Comparison of ENCODE assay signal across 7 cellular contexts in genomic region chr10:113854757-113855626, GRCh38. TPM values are rescaled to one million over a fixed set of nuclear protein-coding genes. Genes with fewer than 3 reads are reported as not detected.
A peak's percentile ranks its signal among the peaks of the same experiment; 100 is the strongest.
DNase-seq lines count a peak whose midpoint lies in the region; ATAC-seq and TF ChIP-seq lines count a peak whose summit lies in the region.

No MANE protein-coding gene starts in this region.

- 0 out of 3 replicates have a peak, but pooled peaks cover 2% of the 10 kb centered on the region for H3K9me3 Mint-ChIP-seq in GM23338

- H3K36me3 ChIP-seq in GM23338 (ENCODE audit: insufficient read depth) (peaks cover 13% of the 10 kb centered on the region; the same call in 1 of the 2 replicates), Loucy (ENCODE audit: insufficient read depth, low read length) (peaks cover 6% of the 10 kb centered on the region; the same call in 1 of the 2 replicates)

- H4K20me1 ChIP-seq in GM23338 (replicated peaks; ENCODE audit: insufficient read depth) (no peaks in the 10 kb centered on the region), Loucy (ENCODE audit: insufficient read depth, low read length, poor library complexity, severe bottlenecking) (peaks cover 12% of the 10 kb centered on the region)

- no peaks in the 10 kb centered on the region for H3K27me3 ChIP-seq in GM23338 (ENCODE audit: insufficient read depth)
- H3K27me3 ChIP-seq in Loucy (ENCODE audit: insufficient read depth, low read length, poor library complexity, severe bottlenecking), result no peaks in the 10 kb centered on the region

- H3K9me3 ChIP-seq in Loucy (ENCODE audit: insufficient read depth, low read depth, low read length), result no peaks in the 10 kb centered on the region

- DNase-seq in GM10266 (ENCODE audit: extremely low spot score), result peak; percentile 58
- peak; percentile 53 for DNase-seq in GM23338 (ENCODE audit: low spot score)
- DNase-seq in activated CD4-positive, alpha-beta T cell treated with anti-CD3 and anti-CD28 coated beads for 1 hour, result peak; percentile 24
- DNase-seq in cortex of kidney (lab: John Stamatoyannopoulos, UW), result peak; percentile 18
- DNase-seq in left kidney (ENCODE audit: low read depth, low spot score), result peak; percentile 85
- DNase-seq in stimulated activated CD4-positive, alpha-beta T cell treated with anti-CD3 and anti-CD28 coated beads, Interleukin-4, amount 100 ng/mL, for 24 hours, result peak; percentile 43

- H3K27ac ChIP-seq in GM23338 (ENCODE audit: low read depth), result peak overlapping the region; percentile 98

- peaks cover 19% of the 10 kb centered on the region; the same call in 2 of the 3 replicates for H3K4me1 Mint-ChIP-seq in GM23338

- peaks cover 18% of the 10 kb centered on the region for H3K4me1 ChIP-seq in GM23338 (ENCODE audit: insufficient read depth)
- peaks cover 71% of the 10 kb centered on the region for H3K4me1 ChIP-seq in Loucy (ENCODE audit: insufficient read depth, low read length, poor library complexity, severe bottlenecking)

- peak overlapping the region; percentile 99 for H3K27ac Mint-ChIP-seq in GM23338

- peak overlapping the region; percentile 97 for H3K9ac ChIP-seq in Loucy (ENCODE audit: low read depth, low read length, poor library complexity, severe bottlenecking)

- peak overlapping the region; percentile 80 for H3K4me3 ChIP-seq in GM23338
- peak overlapping the region; percentile 87 for H3K4me3 ChIP-seq in Loucy (ENCODE audit: low read length, poor library complexity, severe bottlenecking)

- no peaks in the 10 kb centered on the region for H3F3A ChIP-seq in GM23338 (replicated peaks; ENCODE audit: low read depth)
- H3F3A ChIP-seq in Loucy (ENCODE audit: low read depth), result peaks cover 7% of the 10 kb centered on the region; the same call in 1 of the 2 replicates

- H3K9me2 ChIP-seq in GM23338 (ENCODE audit: insufficient read depth), result no peaks in the 10 kb centered on the region
- H3K9me2 ChIP-seq in Loucy (replicated peaks; ENCODE audit: low read depth, low read length), result no peaks in the 10 kb centered on the region

- H3K79me2 ChIP-seq in GM23338 (replicated peaks; ENCODE audit: insufficient read depth) (peaks cover 46% of the 10 kb centered on the region), Loucy (ENCODE audit: insufficient read depth, low read length) (peaks cover 91% of the 10 kb centered on the region)

- H2AFZ ChIP-seq in GM23338 (peak overlapping the region; percentile 76), Loucy (ENCODE audit: low read length) (peak overlapping the region; percentile 92)

- peaks cover 15% of the 10 kb centered on the region for H3K36me3 Mint-ChIP-seq in GM23338 (ENCODE audit: low read depth)

- H3K4me3 Mint-ChIP-seq in GM23338, result peak overlapping the region; percentile 99

- peak; percentile 73 for ATAC-seq in GM23338

- TF ChIP-seq CTCF in GM10266 (IDR thresholded peaks at IDR 0.05; ENCODE audit: control insufficient read depth, insufficient read depth, low read depth, missing control alignments), result no peak
- TF ChIP-seq CTCF in GM23338 (conservative IDR thresholded peaks at IDR 0.05; ENCODE audit: low read depth in 2 of 2), result no peak
- TF ChIP-seq CTCF in Loucy (conservative IDR thresholded peaks at IDR 0.05; ENCODE audit: low read length), result peak; percentile 30; the same call in 1 of the 2 replicates

- peaks cover 10% of the 10 kb centered on the region for H3K27me3 Mint-ChIP-seq in GM23338 (ENCODE audit: insufficient read depth, low read depth, poor library complexity)

- H3K4me2 ChIP-seq in GM23338, result peak overlapping the region; percentile 86
- H3K4me2 ChIP-seq in Loucy (ENCODE audit: low read depth, low read length, poor library complexity, severe bottlenecking), result peak overlapping the region; percentile 95

TF ChIP-seq in GM23338, 12 proteins besides CTCF, POLR2A, EP300 and RAD21:
- TF ChIP-seq EZH2phosphoT487 (IDR thresholded peaks at IDR 0.05; ENCODE audit: unreplicated experiment) (no peak), REST (IDR thresholded peaks at IDR 0.05; ENCODE audit: unreplicated experiment) (peak; percentile 6), ZNF114 (CRISPR knock-in tag; IDR thresholded peaks at IDR 0.05) (no peak), NANOG (IDR thresholded peaks at IDR 0.05; ENCODE audit: borderline replicate concordance) (no peak)
- TF ChIP-seq, protein P1, sequence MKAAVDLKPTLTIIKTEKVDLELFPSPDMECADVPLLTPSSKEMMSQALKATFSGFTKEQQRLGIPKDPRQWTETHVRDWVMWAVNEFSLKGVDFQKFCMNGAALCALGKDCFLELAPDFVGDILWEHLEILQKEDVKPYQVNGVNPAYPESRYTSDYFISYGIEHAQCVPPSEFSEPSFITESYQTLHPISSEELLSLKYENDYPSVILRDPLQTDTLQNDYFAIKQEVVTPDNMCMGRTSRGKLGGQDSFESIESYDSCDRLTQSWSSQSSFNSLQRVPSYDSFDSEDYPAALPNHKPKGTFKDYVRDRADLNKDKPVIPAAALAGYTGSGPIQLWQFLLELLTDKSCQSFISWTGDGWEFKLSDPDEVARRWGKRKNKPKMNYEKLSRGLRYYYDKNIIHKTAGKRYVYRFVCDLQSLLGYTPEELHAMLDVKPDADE (IDR thresholded peaks at IDR 0.05), result no peak

RNA-seq across cellular contexts. Expression of gene NHLRC2, which starts 0.5 kb away (rescaled TPM):
- total RNA-seq in GM23338 (2014; rRNA removed; shearing (Covaris generic)), result 20.2 and 28.1 TPM in 2 replicates
- 13.0 and 15.5 TPM in 2 replicates for polyA plus RNA-seq in GM23338 (2016; fragmentation: Nextera tagmentation; extraction: Ambion mirVana)

RNA-seq across cellular contexts. Expression of gene DCLRE1A, which starts 1.1 kb away (rescaled TPM):
- 13.5 and 13.8 TPM in 2 replicates for total RNA-seq in GM23338 (2014; rRNA removed; shearing (Covaris generic))
- 4.3 and 6.1 TPM in 2 replicates for polyA plus RNA-seq in GM23338 (2016; fragmentation: Nextera tagmentation; extraction: Ambion mirVana)

Comparison
In these comparisons a context has a peak if more than half of its experiments do, and no peak if none do; other contexts are left out.
1. Peak in every context shown above with its lines: DNase-seq, ATAC-seq, H3K4me3 ChIP-seq and H3K27ac ChIP-seq.
2. DNase-seq: peak in every context shown above with its lines; median percentile 85 in left kidney; 58 in GM10266; 53 in GM23338; 43 in stimulated activated CD4-positive, alpha-beta T cell treated with anti-CD3 and anti-CD28 coated beads, Interleukin-4, amount 100 ng/mL, for 24 hours; 24 in activated CD4-positive, alpha-beta T cell treated with anti-CD3 and anti-CD28 coated beads for 1 hour; 18 in cortex of kidney.